In genomic region chr3:114052216-114052615, GRCh38 we compare ENCODE assay signal across 20 cellular contexts.
"Had no signal": no experiment of that assay in that cellular context is flagged by ENCODE, and none has a peak within 500 bp of the region (broad histone marks: within the 10 kb centered on the region; RNA-seq: fewer than 3 reads in every experiment).

No MANE protein-coding gene starts in this region.

- H3K27me3 ChIP-seq: gastroesophageal sphincter, neutrophil, ovary, right atrium auricular region, sigmoid colon, stomach, uterus had no signal

- H3K4me3 Mint-ChIP-seq: endodermal cell; naive thymus-derived CD8-positive, alpha-beta T cell; type B pancreatic cell had no signal

- H3K4me3 ChIP-seq: coronary artery, gastroesophageal sphincter, mucosa of descending colon, ovary, right atrium auricular region, sigmoid colon, skin epidermis, stomach, uterus had no signal

- H3K9me3 Mint-ChIP-seq: endodermal cell; naive thymus-derived CD8-positive, alpha-beta T cell; type B pancreatic cell had no signal

- H3K27me3 Mint-ChIP-seq: type B pancreatic cell had no signal

- DNase-seq: effector CD4-positive, alpha-beta T cell; endodermal cell; foreskin fibroblast; glutamatergic neuron; islet precursor cell; mammary epithelial cell; mucosa of descending colon; naive thymus-derived CD8-positive, alpha-beta T cell; ovary; sigmoid colon; stimulated activated naive CD4-positive, alpha-beta T cell; stomach; uterus had no signal

- H3K9me3 ChIP-seq: gastroesophageal sphincter, mucosa of descending colon, neutrophil, ovary, right atrium auricular region, sigmoid colon, stomach, uterus had no signal

- H3K36me3 Mint-ChIP-seq: type B pancreatic cell had no signal

- ATAC-seq: gastroesophageal sphincter; left lobe of liver; mucosa of descending colon; naive thymus-derived CD8-positive, alpha-beta T cell had no signal

- H3K36me3 ChIP-seq: gastroesophageal sphincter, neutrophil, ovary, right atrium auricular region, sigmoid colon, stomach, uterus had no signal

- H3K27ac Mint-ChIP-seq: endodermal cell; naive thymus-derived CD8-positive, alpha-beta T cell; type B pancreatic cell had no signal

- H3K27ac ChIP-seq: coronary artery, gastroesophageal sphincter, neutrophil, ovary, right atrium auricular region, sigmoid colon, skin epidermis, stomach, uterus had no signal
